ENCODE assay signal across 1 cellular context in the genomic region with DNA sequence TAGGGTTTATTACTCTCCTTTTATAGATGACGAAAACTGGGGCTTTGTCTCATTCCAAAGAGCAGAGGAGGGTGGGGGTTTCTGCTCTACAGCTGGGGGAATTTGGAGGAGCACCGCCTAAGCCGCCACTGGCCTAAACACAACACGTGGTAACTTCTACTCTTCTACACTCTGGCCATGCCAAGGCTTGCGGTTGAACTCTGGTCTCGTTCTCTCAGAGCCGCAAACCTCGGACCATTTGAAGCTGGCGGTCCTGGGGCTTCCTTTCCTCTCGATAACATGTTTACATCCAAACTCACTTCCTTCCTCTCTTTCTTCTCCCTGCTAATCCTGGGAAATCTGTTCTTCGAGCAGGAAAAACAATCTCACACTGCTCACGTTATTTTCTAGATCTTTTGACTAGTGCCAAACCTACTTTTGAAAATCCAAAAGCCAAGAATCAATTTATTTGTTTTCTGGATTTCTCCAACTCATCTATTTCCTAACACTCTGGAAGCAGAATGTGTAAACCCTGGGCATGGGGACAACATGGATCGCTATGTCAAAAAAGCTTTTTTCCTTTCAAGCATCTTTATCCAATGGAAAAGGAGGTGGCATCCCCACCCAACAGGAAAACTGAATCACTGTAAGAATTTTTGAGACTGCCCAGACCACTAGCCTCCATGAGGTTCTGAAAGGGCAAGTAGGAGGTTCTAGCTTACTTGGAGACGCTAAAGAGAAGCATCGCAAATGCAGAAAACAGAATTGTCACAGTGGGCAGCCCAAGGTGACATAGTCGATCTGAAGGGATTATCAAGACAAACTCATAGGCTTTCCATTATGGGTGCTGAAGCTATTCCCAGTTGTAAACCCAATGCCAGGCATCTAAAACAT.
TF ChIP-seq lines count a peak whose summit lies in the region.

No MANE protein-coding gene starts in this region.

TF ChIP-seq in HepG2, 621 proteins besides CTCF, POLR2A, EP300 and RAD21 (continued from another document and continues in another):
- TF ChIP-seq DZIP1 (CRISPR knock-in tag; IDR thresholded peaks at IDR 0.05), result no peak
- TF ChIP-seq HNF1A (IDR thresholded peaks at IDR 0.05; ENCODE audit: low read depth), result peak; percentile 56; the same call in 1 of the 2 replicates
- no peak for TF ChIP-seq HNF1A (CRISPR knock-in tag; IDR thresholded peaks at IDR 0.05; ENCODE audit: borderline replicate concordance)
- TF ChIP-seq DNMT1 (CRISPR knock-in tag; IDR thresholded peaks at IDR 0.05), result no peak
- peak; percentile 85 for TF ChIP-seq XRCC5 (optimal IDR thresholded peaks at IDR 0.05; ENCODE audit: low read length)
- no peak for TF ChIP-seq LCORL (IDR thresholded peaks at IDR 0.05)
- peak; percentile 80; the same call in 1 of the 2 replicates for TF ChIP-seq LCORL (CRISPR knock-in tag; IDR thresholded peaks at IDR 0.05)
- TF ChIP-seq SP4 (CRISPR knock-in tag; IDR thresholded peaks at IDR 0.05), result peak; percentile 63
- TF ChIP-seq ZMYM4 (CRISPR knock-in tag; IDR thresholded peaks at IDR 0.05), result peak; percentile 56
- TF ChIP-seq ZFY (CRISPR knock-in tag; IDR thresholded peaks at IDR 0.05), result peak; percentile 85
- TF ChIP-seq ZFP36L1 (CRISPR knock-in tag; IDR thresholded peaks at IDR 0.05), result peak; percentile 94; the same call in 1 of the 2 replicates
- TF ChIP-seq, protein P1, sequence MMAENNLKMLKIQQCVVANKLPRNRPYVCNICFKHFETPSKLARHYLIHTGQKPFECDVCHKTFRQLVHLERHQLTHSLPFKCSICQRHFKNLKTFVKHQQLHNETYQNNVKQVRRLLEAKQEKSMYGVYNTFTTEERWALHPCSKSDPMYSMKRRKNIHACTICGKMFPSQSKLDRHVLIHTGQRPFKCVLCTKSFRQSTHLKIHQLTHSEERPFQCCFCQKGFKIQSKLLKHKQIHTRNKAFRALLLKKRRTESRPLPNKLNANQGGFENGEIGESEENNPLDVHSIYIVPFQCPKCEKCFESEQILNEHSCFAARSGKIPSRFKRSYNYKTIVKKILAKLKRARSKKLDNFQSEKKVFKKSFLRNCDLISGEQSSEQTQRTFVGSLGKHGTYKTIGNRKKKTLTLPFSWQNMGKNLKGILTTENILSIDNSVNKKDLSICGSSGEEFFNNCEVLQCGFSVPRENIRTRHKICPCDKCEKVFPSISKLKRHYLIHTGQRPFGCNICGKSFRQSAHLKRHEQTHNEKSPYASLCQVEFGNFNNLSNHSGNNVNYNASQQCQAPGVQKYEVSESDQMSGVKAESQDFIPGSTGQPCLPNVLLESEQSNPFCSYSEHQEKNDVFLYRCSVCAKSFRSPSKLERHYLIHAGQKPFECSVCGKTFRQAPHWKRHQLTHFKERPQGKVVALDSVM (CRISPR knock-in tag; IDR thresholded peaks at IDR 0.05), result no peak; the same call in 1 of the 2 replicates
- TF ChIP-seq ELF4 (CRISPR knock-in tag; IDR thresholded peaks at IDR 0.05; ENCODE audit: borderline replicate concordance), result peak; percentile 89
- TF ChIP-seq, protein P2, sequence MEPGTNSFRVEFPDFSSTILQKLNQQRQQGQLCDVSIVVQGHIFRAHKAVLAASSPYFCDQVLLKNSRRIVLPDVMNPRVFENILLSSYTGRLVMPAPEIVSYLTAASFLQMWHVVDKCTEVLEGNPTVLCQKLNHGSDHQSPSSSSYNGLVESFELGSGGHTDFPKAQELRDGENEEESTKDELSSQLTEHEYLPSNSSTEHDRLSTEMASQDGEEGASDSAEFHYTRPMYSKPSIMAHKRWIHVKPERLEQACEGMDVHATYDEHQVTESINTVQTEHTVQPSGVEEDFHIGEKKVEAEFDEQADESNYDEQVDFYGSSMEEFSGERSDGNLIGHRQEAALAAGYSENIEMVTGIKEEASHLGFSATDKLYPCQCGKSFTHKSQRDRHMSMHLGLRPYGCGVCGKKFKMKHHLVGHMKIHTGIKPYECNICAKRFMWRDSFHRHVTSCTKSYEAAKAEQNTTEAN (CRISPR knock-in tag; conservative IDR thresholded peaks at IDR 0.05), result peak; percentile 89
- peak; percentile 58; the same call in 1 of the 2 replicates for TF ChIP-seq ZMYM3 (CRISPR knock-in tag; IDR thresholded peaks at IDR 0.05)
- TF ChIP-seq CEBPZ (IDR thresholded peaks at IDR 0.05; ENCODE audit: low read length), result no peak
- TF ChIP-seq CREBL2 (CRISPR knock-in tag; IDR thresholded peaks at IDR 0.05; ENCODE audit: borderline replicate concordance), result no peak
- peak; percentile 75; the same call in 1 of the 2 replicates for TF ChIP-seq ZNF891 (CRISPR knock-in tag; IDR thresholded peaks at IDR 0.05)
- TF ChIP-seq, protein P3, sequence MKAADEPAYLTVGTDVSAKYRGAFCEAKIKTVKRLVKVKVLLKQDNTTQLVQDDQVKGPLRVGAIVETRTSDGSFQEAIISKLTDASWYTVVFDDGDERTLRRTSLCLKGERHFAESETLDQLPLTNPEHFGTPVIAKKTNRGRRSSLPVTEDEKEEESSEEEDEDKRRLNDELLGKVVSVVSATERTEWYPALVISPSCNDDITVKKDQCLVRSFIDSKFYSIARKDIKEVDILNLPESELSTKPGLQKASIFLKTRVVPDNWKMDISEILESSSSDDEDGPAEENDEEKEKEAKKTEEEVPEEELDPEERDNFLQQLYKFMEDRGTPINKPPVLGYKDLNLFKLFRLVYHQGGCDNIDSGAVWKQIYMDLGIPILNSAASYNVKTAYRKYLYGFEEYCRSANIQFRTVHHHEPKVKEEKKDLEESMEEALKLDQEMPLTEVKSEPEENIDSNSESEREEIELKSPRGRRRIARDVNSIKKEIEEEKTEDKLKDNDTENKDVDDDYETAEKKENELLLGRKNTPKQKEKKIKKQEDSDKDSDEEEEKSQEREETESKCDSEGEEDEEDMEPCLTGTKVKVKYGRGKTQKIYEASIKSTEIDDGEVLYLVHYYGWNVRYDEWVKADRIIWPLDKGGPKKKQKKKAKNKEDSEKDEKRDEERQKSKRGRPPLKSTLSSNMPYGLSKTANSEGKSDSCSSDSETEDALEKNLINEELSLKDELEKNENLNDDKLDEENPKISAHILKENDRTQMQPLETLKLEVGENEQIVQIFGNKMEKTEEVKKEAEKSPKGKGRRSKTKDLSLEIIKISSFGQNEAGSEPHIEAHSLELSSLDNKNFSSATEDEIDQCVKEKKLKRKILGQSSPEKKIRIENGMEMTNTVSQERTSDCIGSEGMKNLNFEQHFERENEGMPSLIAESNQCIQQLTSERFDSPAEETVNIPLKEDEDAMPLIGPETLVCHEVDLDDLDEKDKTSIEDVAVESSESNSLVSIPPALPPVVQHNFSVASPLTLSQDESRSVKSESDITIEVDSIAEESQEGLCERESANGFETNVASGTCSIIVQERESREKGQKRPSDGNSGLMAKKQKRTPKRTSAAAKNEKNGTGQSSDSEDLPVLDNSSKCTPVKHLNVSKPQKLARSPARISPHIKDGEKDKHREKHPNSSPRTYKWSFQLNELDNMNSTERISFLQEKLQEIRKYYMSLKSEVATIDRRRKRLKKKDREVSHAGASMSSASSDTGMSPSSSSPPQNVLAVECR (CRISPR knock-in tag; IDR thresholded peaks at IDR 0.05; ENCODE audit: borderline replicate concordance), result peak; percentile 87; the same call in 1 of the 2 replicates
- no peak for TF ChIP-seq ZNF549 (CRISPR knock-in tag; IDR thresholded peaks at IDR 0.05)
- TF ChIP-seq, protein P4, sequence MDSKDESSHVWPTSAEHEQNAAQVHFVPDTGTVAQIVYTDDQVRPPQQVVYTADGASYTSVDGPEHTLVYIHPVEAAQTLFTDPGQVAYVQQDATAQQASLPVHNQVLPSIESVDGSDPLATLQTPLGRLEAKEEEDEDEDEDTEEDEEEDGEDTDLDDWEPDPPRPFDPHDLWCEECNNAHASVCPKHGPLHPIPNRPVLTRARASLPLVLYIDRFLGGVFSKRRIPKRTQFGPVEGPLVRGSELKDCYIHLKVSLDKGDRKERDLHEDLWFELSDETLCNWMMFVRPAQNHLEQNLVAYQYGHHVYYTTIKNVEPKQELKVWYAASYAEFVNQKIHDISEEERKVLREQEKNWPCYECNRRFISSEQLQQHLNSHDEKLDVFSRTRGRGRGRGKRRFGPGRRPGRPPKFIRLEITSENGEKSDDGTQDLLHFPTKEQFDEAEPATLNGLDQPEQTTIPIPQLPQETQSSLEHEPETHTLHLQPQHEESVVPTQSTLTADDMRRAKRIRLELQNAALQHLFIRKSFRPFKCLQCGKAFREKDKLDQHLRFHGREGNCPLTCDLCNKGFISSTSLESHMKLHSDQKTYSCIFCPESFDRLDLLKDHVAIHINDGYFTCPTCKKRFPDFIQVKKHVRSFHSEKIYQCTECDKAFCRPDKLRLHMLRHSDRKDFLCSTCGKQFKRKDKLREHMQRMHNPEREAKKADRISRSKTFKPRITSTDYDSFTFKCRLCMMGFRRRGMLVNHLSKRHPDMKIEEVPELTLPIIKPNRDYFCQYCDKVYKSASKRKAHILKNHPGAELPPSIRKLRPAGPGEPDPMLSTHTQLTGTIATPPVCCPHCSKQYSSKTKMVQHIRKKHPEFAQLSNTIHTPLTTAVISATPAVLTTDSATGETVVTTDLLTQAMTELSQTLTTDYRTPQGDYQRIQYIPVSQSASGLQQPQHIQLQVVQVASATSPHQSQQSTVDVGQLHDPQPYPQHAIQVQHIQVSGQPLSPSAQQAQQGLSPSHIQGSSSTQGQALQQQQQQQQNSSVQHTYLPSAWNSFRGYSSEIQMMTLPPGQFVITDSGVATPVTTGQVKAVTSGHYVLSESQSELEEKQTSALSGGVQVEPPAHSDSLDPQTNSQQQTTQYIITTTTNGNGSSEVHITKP (CRISPR knock-in tag; IDR thresholded peaks at IDR 0.05; ENCODE audit: low read depth), result peak; percentile 53; the same call in 1 of the 2 replicates
